Comparison of ENCODE assay signal across 22 cellular contexts in genomic region chr10:132325969-132326889, GRCh38. TPM values are rescaled to one million over a fixed set of nuclear protein-coding genes. Genes with fewer than 3 reads are reported as not detected.
A peak's percentile ranks its signal among the peaks of the same experiment; 100 is the strongest.
DNase-seq lines count a peak whose midpoint lies in the region; ATAC-seq, FAIRE-seq and TF ChIP-seq lines count a peak whose summit lies in the region.
"Had no signal": no experiment of that assay in that cellular context is flagged by ENCODE, and none has a peak within 500 bp of the region (broad histone marks: within the 10 kb centered on the region; RNA-seq: fewer than 3 reads in every experiment).

No MANE protein-coding gene starts in this region.

- TF ChIP-seq EP300 in GM12878 (IDR thresholded peaks at IDR 0.05; ENCODE audit: borderline replicate concordance in 1 of 2, control insufficient read depth in 1 of 2, low read depth in 2 of 2, low read length in 2 of 2), result no peak

- TF ChIP-seq CTCF in GM12878 (IDR thresholded peaks at IDR 0.05 in 2 of 3, conservative IDR thresholded peaks at IDR 0.05 in 1 of 3; ENCODE audit: control insufficient read depth in 2 of 3, extremely low read depth in 1 of 3, insufficient read depth in 1 of 3, low read depth in 3 of 3, low read length in 3 of 3) (no peak), OCI-LY7 (conservative IDR thresholded peaks at IDR 0.05; ENCODE audit: low read length) (no peak)

- peak overlapping the region; percentile 40 for H3K27ac Mint-ChIP-seq in activated naive CD4-positive, alpha-beta T cell treated with anti-CD3 and anti-CD28 coated beads for 36 hours
- H3K27ac Mint-ChIP-seq in activated naive CD4-positive, alpha-beta T cell treated with anti-CD3 and anti-CD28 coated beads, Interleukin-2, amount 10 ng/mL, durations not matched to agents 7 days and 5 days, result no peak overlapping the region
- peak overlapping the region; percentile 59 for H3K27ac Mint-ChIP-seq in stimulated activated effector memory CD8-positive, alpha-beta T cell treated with anti-CD3 and anti-CD28 coated beads, Interleukin-12 subunit alpha, Interleukin-12 subunit beta, amount 100 ng/mL, for 72 hours
- H3K27ac Mint-ChIP-seq: endodermal cell, nephron had no signal

- no peaks in the 10 kb centered on the region for H3K9me2 ChIP-seq in OCI-LY7 (ENCODE audit: insufficient read depth, low read length)

- SMC1A ChIA-PET in GM12878 (lab: Charles Lee; ENCODE audit: uncharacterized antibody, unreplicated experiment), result no interaction called here

- RAD21 ChIA-PET in GM12878 (lab: Charles Lee; ENCODE audit: unreplicated experiment), result interaction anchor here (1.1 kb wide), 1 partner anchor 61 kb away, joined by 3 read pairs; no protein-coding TSS in a partner anchor

- peaks cover 1% of the 10 kb centered on the region; the same call in 1 of the 3 replicates for H3K9me3 ChIP-seq in GM12878 (replicated peaks; ENCODE audit: control insufficient read depth, insufficient read depth, low read length)
- H3K9me3 ChIP-seq in OCI-LY7 (ENCODE audit: low read length), result no peaks in the 10 kb centered on the region
- H3K9me3 ChIP-seq: body of pancreas, HAP-1, right lobe of liver, tibial artery had no signal

- H3K4me1 Mint-ChIP-seq in activated naive CD4-positive, alpha-beta T cell treated with anti-CD3 and anti-CD28 coated beads for 36 hours (ENCODE audit: low read depth), result peaks cover 55% of the 10 kb centered on the region
- peaks cover 47% of the 10 kb centered on the region for H3K4me1 Mint-ChIP-seq in activated naive CD4-positive, alpha-beta T cell treated with anti-CD3 and anti-CD28 coated beads, Interleukin-2, amount 10 ng/mL, durations not matched to agents 7 days and 5 days
- H3K4me1 Mint-ChIP-seq in stimulated activated effector memory CD8-positive, alpha-beta T cell treated with anti-CD3 and anti-CD28 coated beads, Interleukin-12 subunit alpha, Interleukin-12 subunit beta, amount 100 ng/mL, for 72 hours, result peaks cover 70% of the 10 kb centered on the region

- H3K4me3 ChIP-seq in GM12878 (no peak overlapping the region), OCI-LY7 (ENCODE audit: low read depth, low read length, poor library complexity, severe bottlenecking) (no peak overlapping the region)
- H3K4me3 ChIP-seq: body of pancreas, HAP-1, right lobe of liver, tibial artery had no signal

- no TSS peak for BruUV-seq in GM12878 (replicated peaks; lab: Mats Ljungman, UMichigan)
- BruUV-seq in OCI-LY7 (replicated peaks; lab: Mats Ljungman, UMichigan), result no TSS peak

- ATAC-seq in HG02870 (IDR thresholded peaks at IDR 0.05; ENCODE audit: unreplicated experiment) (peak; percentile 55), GM12878 (peak; percentile 49), HG03045 (IDR thresholded peaks at IDR 0.05; ENCODE audit: unreplicated experiment) (no peak), GM18870 (IDR thresholded peaks at IDR 0.05; ENCODE audit: unreplicated experiment) (no peak)
- ATAC-seq in stimulated activated effector memory CD8-positive, alpha-beta T cell treated with anti-CD3 and anti-CD28 coated beads, Interleukin-12 subunit alpha, Interleukin-12 subunit beta, amount 100 ng/mL, for 72 hours, result no peak
- ATAC-seq: body of pancreas, left colon, right lobe of liver had no signal

- 61% methylated on average over 17 of the region's 17 CpGs for WGBS in GM12878 (ENCODE audit: insufficient coverage, insufficient replicate concordance, low lambda C conversion rate, missing lambda C conversion rate)

- H3K36me3 Mint-ChIP-seq in activated naive CD4-positive, alpha-beta T cell treated with anti-CD3 and anti-CD28 coated beads for 36 hours (ENCODE audit: low read depth), result peaks cover 49% of the 10 kb centered on the region
- peaks cover 51% of the 10 kb centered on the region for H3K36me3 Mint-ChIP-seq in activated naive CD4-positive, alpha-beta T cell treated with anti-CD3 and anti-CD28 coated beads, Interleukin-2, amount 10 ng/mL, durations not matched to agents 7 days and 5 days
- H3K36me3 Mint-ChIP-seq in stimulated activated effector memory CD8-positive, alpha-beta T cell treated with anti-CD3 and anti-CD28 coated beads, Interleukin-12 subunit alpha, Interleukin-12 subunit beta, amount 100 ng/mL, for 72 hours, result peaks cover 48% of the 10 kb centered on the region

- no peak overlapping the region for H3K9ac ChIP-seq in GM12878 (ENCODE audit: control insufficient read depth, insufficient read depth, low read length)

- H3K4me3 Mint-ChIP-seq in activated naive CD4-positive, alpha-beta T cell treated with anti-CD3 and anti-CD28 coated beads for 36 hours, result no peak overlapping the region
- H3K4me3 Mint-ChIP-seq in activated naive CD4-positive, alpha-beta T cell treated with anti-CD3 and anti-CD28 coated beads, Interleukin-2, amount 10 ng/mL, durations not matched to agents 7 days and 5 days, result no peak overlapping the region
- no peak overlapping the region for H3K4me3 Mint-ChIP-seq in stimulated activated effector memory CD8-positive, alpha-beta T cell treated with anti-CD3 and anti-CD28 coated beads, Interleukin-12 subunit alpha, Interleukin-12 subunit beta, amount 100 ng/mL, for 72 hours
- H3K4me3 Mint-ChIP-seq: endodermal cell had no signal

- no peak overlapping the region for H3K27ac ChIP-seq in GM12878 (ENCODE audit: control insufficient read depth, insufficient read depth)
- H3K27ac ChIP-seq in OCI-LY7 (ENCODE audit: low read depth, low read length, poor library complexity, severe bottlenecking), result no peak overlapping the region
- H3K27ac ChIP-seq: body of pancreas, right lobe of liver, tibial artery had no signal

- no peak for FAIRE-seq in GM12878 (lab: Jason Lieb, UNC)
- FAIRE-seq: G401.6 had no signal

- no peak for DNase-seq in activated naive CD4-positive, alpha-beta T cell treated with anti-CD3 and anti-CD28 coated beads for 36 hours
- no peak for DNase-seq in activated naive CD4-positive, alpha-beta T cell treated with anti-CD3 and anti-CD28 coated beads, Interleukin-2, amount 10 ng/mL, durations not matched to agents 7 days and 5 days
- DNase-seq in GM12878 (ENCODE audit: low read depth, low spot score), result no peak
- DNase-seq in stimulated activated effector memory CD8-positive, alpha-beta T cell treated with anti-CD3 and anti-CD28 coated beads, Interleukin-12 subunit alpha, Interleukin-12 subunit beta, amount 100 ng/mL, for 72 hours (ENCODE audit: low spot score in 2 of 2), result no peak
- DNase-seq in OCI-LY7 (ENCODE audit: low spot score), result no peak
- DNase-seq: body of pancreas; C1 segment of cervical spinal cord; endodermal cell; left colon; NCI-H1436; NCI-H2171 treated with DMSO at 0.1 percent for 48 hours; NCI-H69; right lobe of liver; Right ventricle myocardium superior; stimulated activated naive CD4-positive, alpha-beta T cell had no signal

- H2AFZ ChIP-seq in GM12878 (ENCODE audit: control insufficient read depth, low read depth, low read length) (no peak overlapping the region), OCI-LY7 (ENCODE audit: low read length) (no peak overlapping the region)

- H3K9me3 Mint-ChIP-seq in activated naive CD4-positive, alpha-beta T cell treated with anti-CD3 and anti-CD28 coated beads for 36 hours, result peaks cover 6% of the 10 kb centered on the region
- no peaks in the 10 kb centered on the region for H3K9me3 Mint-ChIP-seq in activated naive CD4-positive, alpha-beta T cell treated with anti-CD3 and anti-CD28 coated beads, Interleukin-2, amount 10 ng/mL, durations not matched to agents 7 days and 5 days
- no peaks in the 10 kb centered on the region for H3K9me3 Mint-ChIP-seq in stimulated activated effector memory CD8-positive, alpha-beta T cell treated with anti-CD3 and anti-CD28 coated beads, Interleukin-12 subunit alpha, Interleukin-12 subunit beta, amount 100 ng/mL, for 72 hours
- H3K9me3 Mint-ChIP-seq: nephron had no signal

- peaks cover 21% of the 10 kb centered on the region for H3K4me1 ChIP-seq in GM12878 (ENCODE audit: control insufficient read depth, insufficient read depth, low read length)
- H3K4me1 ChIP-seq in OCI-LY7 (ENCODE audit: insufficient read depth, low read length, poor library complexity, severe bottlenecking), result peaks cover 12% of the 10 kb centered on the region

- CTCF ChIA-PET in activated naive CD4-positive, alpha-beta T cell treated with anti-CD3 and anti-CD28 coated beads for 36 hours (lab: Charles Lee), result no interaction called here
- CTCF ChIA-PET in activated naive CD4-positive, alpha-beta T cell treated with anti-CD3 and anti-CD28 coated beads, Interleukin-2, amount 10 ng/mL, durations not matched to agents 7 days and 5 days (lab: Charles Lee), result interaction anchor here (1.1 kb wide), 1 partner anchor 35 kb away, joined by 3 read pairs; no protein-coding TSS in a partner anchor
- CTCF ChIA-PET in GM12878 (lab: Yijun Ruan, JAX), result interaction anchor here (0.7 kb wide), 1 partner anchor 57 kb away, joined by 3 read pairs; no protein-coding TSS in a partner anchor
- CTCF ChIA-PET in OCI-LY7 (lab: Charles Lee; ENCODE audit: unreplicated experiment), result no interaction called here

- in situ Hi-C loops in GM12878 (cut with MboI), result no loop called here

- no peak for TF ChIP-seq RAD21 in GM12878 (IDR thresholded peaks at IDR 0.05; ENCODE audit: insufficient read depth, low read depth, low read length)

- H3K27me3 ChIP-seq in GM12878 (replicated peaks in 1 of 2; ENCODE audit: control insufficient read depth in 2 of 2, insufficient read depth in 2 of 2, low read length in 1 of 2), result no peaks in the 10 kb centered on the region
- H3K27me3 ChIP-seq: body of pancreas, right lobe of liver, tibial artery had no signal

- no peaks in the 10 kb centered on the region for H3K27me3 Mint-ChIP-seq in activated naive CD4-positive, alpha-beta T cell treated with anti-CD3 and anti-CD28 coated beads for 36 hours (ENCODE audit: low read depth)
- peaks cover under 1% of the 10 kb centered on the region for H3K27me3 Mint-ChIP-seq in activated naive CD4-positive, alpha-beta T cell treated with anti-CD3 and anti-CD28 coated beads, Interleukin-2, amount 10 ng/mL, durations not matched to agents 7 days and 5 days

- TF ChIP-seq POLR2A in GM12878 (IDR thresholded peaks at IDR 0.05; ENCODE audit: low read depth, low read length), result no peak

- peak overlapping the region; percentile 4; the same call in 1 of the 2 replicates for H3K4me2 ChIP-seq in GM12878 (ENCODE audit: control insufficient read depth, insufficient read depth)
- no peak overlapping the region for H3K4me2 ChIP-seq in OCI-LY7 (ENCODE audit: low read length)

- peaks cover 26% of the 10 kb centered on the region for H3K79me2 ChIP-seq in GM12878 (ENCODE audit: control insufficient read depth, insufficient read depth, low read length)
- H3K79me2 ChIP-seq in OCI-LY7 (ENCODE audit: insufficient read depth, low read depth, low read length), result peaks cover 47% of the 10 kb centered on the region

- POLR2A ChIA-PET in GM12878 (lab: Charles Lee) (no interaction called here), OCI-LY7 (lab: Charles Lee) (interaction anchor here (1.2 kb wide), 1 partner anchor 11 kb away, joined by 3 read pairs; no protein-coding TSS in a partner anchor)

- H4K20me1 ChIP-seq in GM12878 (ENCODE audit: control insufficient read depth, insufficient read depth), result no peaks in the 10 kb centered on the region
- peaks cover 9% of the 10 kb centered on the region for H4K20me1 ChIP-seq in OCI-LY7 (ENCODE audit: insufficient read depth, low read length)

- intact Hi-C loops in activated naive CD4-positive, alpha-beta T cell treated with anti-CD3 and anti-CD28 coated beads for 36 hours (cut with micrococcal nuclease), result no loop called here
- intact Hi-C loops in GM12878 (cut with micrococcal nuclease; ENCODE audit: unreplicated experiment) (loop anchor here (10.0 kb wide), 1 partner anchor 249 kb away; no protein-coding TSS in a partner anchor), OCI-LY7 (cut with micrococcal nuclease; ENCODE audit: unreplicated experiment) (no loop called here)

- peaks cover 0 to 3% of the 10 kb centered on the region in 2 experiments; a peak in 1 of 4 replicates for H3K36me3 ChIP-seq in GM12878 (ENCODE audit: control insufficient read depth in 2 of 2, insufficient read depth in 2 of 2, low read length in 1 of 2)
- peaks cover 51% of the 10 kb centered on the region for H3K36me3 ChIP-seq in OCI-LY7 (ENCODE audit: insufficient read depth, low read length)
- H3K36me3 ChIP-seq: right lobe of liver had no signal

RNA-seq across cellular contexts. Expression of gene LRRC27, which starts 5.8 kb away (rescaled TPM):
- 1 to 10 TPM; 1.5 to 1.9 TPM for total RNA-seq in activated naive CD4-positive, alpha-beta T cell treated with anti-CD3 and anti-CD28 coated beads for 36 hours
- 16.5 and 22.5 TPM in 2 replicates for total RNA-seq in GM12878 (2013; cell fraction: nucleolus; rRNA removed)
- total RNA-seq in GM12878 (2014; rRNA removed) (6.3 and 6.8 TPM in 2 replicates), GM12878 (2014; rRNA removed; fragmentation: Illumina TruSeq; extraction: Trizol) (3.8 and 5.0 TPM in 2 replicates), GM12878 (2021) (3.3 and 4.5 TPM in 2 replicates), OCI-LY7 (2022) (16.1 and 17.3 TPM in 2 replicates)
- 4.1 TPM for polyA plus RNA-seq in GM12878 (2011; ENCODE audit: low read depth)
- polyA plus RNA-seq in GM12878 (2011; rRNA removed) (0.62 and 0.84 TPM in 2 replicates), GM12878 (2014; fragmentation: Illumina TruSeq; extraction: Trizol) (4.6 and 6.4 TPM in 2 replicates), GM12878 (2014; fragmentation: Nextera tagmentation; extraction: Ambion mirVana) (under 1 TPM; 0.48 to 0.80 TPM), GM12878 (2014; rRNA removed) (4.3 and 6.9 TPM in 2 replicates), GM12878 (2016; fragmentation: Nextera tagmentation; extraction: Ambion mirVana) (1 to 10 TPM; 4.8 to 6.5 TPM)
- 0.72 and 0.82 TPM in 2 replicates for polyA plus RNA-seq in GM12878 (2011; cell fraction: cytosol; rRNA removed)
- 2.5 and 2.8 TPM in 2 replicates for polyA plus RNA-seq in GM12878 (2011; cell fraction: nucleus; rRNA removed)
- polyA plus RNA-seq in GM12878 (2012), result 4.0 and 4.5 TPM in 2 replicates
- 0.36 TPM in 1 of 2 replicates, not detected in the other for polyA minus RNA-seq in GM12878 (2011; rRNA and poly(A)+ RNA removed)
- not detected in 2 replicates for polyA minus RNA-seq in GM12878 (2011; cell fraction: cytosol; rRNA and poly(A)+ RNA removed)
- polyA minus RNA-seq in GM12878 (2011; cell fraction: nucleus; rRNA and poly(A)+ RNA removed), result 0.73 and 1.2 TPM in 2 replicates
- 10.0 and 13.0 TPM in 2 replicates for total RNA-seq in OCI-LY7 (2014; rRNA removed; shearing (Covaris generic))

RNA-seq across cellular contexts. Expression of gene STK32C, which starts 18.5 kb away (rescaled TPM):
- 10 to 100 TPM; 16.5 to 16.6 TPM for total RNA-seq in activated naive CD4-positive, alpha-beta T cell treated with anti-CD3 and anti-CD28 coated beads for 36 hours
- 2.5 and 5.1 TPM in 2 replicates for total RNA-seq in GM12878 (2013; cell fraction: nucleolus; rRNA removed)
- total RNA-seq in GM12878 (2014; rRNA removed) (8.4 and 10.1 TPM in 2 replicates), GM12878 (2014; rRNA removed; fragmentation: Illumina TruSeq; extraction: Trizol) (3.8 and 4.5 TPM in 2 replicates), GM12878 (2021) (10.7 and 11.5 TPM in 2 replicates), OCI-LY7 (2022) (30.4 and 32.4 TPM in 2 replicates)
- polyA plus RNA-seq in GM12878 (2011; ENCODE audit: low read depth), result 8.7 TPM
- polyA plus RNA-seq in GM12878 (2011; rRNA removed) (1.5 and 1.9 TPM in 2 replicates), GM12878 (2014; fragmentation: Illumina TruSeq; extraction: Trizol) (3.3 and 4.5 TPM in 2 replicates), GM12878 (2014; fragmentation: Nextera tagmentation; extraction: Ambion mirVana) (1 to 10 TPM; 1.6 to 4.1 TPM), GM12878 (2014; rRNA removed) (12.4 and 18.1 TPM in 2 replicates), GM12878 (2016; fragmentation: Nextera tagmentation; extraction: Ambion mirVana) (10 to 100 TPM; 10.5 to 11.3 TPM)
- 1.4 and 1.9 TPM in 2 replicates for polyA plus RNA-seq in GM12878 (2011; cell fraction: cytosol; rRNA removed)
- polyA plus RNA-seq in GM12878 (2011; cell fraction: nucleus; rRNA removed), result 1.1 and 2.6 TPM in 2 replicates
- 8.1 and 13.5 TPM in 2 replicates for polyA plus RNA-seq in GM12878 (2012)
- 0.62 TPM in 1 of 2 replicates, not detected in the other for polyA minus RNA-seq in GM12878 (2011; rRNA and poly(A)+ RNA removed)
- not detected in 2 replicates for polyA minus RNA-seq in GM12878 (2011; cell fraction: cytosol; rRNA and poly(A)+ RNA removed)
- polyA minus RNA-seq in GM12878 (2011; cell fraction: nucleus; rRNA and poly(A)+ RNA removed), result 0.36 and 0.96 TPM in 2 replicates
- total RNA-seq in OCI-LY7 (2014; rRNA removed; shearing (Covaris generic)), result 13.1 and 16.8 TPM in 2 replicates

Comparison
In these comparisons a context has a peak if more than half of its experiments do, and no peak if none do; other contexts are left out.
1. CTCF ChIA-PET loops: an anchor here in activated naive CD4-positive, alpha-beta T cell treated with anti-CD3 and anti-CD28 coated beads, Interleukin-2, amount 10 ng/mL, durations not matched to agents 7 days and 5 days (1.1 kb wide) and GM12878 (0.7 kb wide); none called in activated naive CD4-positive, alpha-beta T cell treated with anti-CD3 and anti-CD28 coated beads for 36 hours and OCI-LY7.
2. ATAC-seq: peak in HG02870 (single experiment) and GM12878 (single experiment); none in stimulated activated effector memory CD8-positive, alpha-beta T cell treated with anti-CD3 and anti-CD28 coated beads, Interleukin-12 subunit alpha, Interleukin-12 subunit beta, amount 100 ng/mL, for 72 hours (single experiment), HG03045 (single experiment) and GM18870 (single experiment).